8 cellular contexts compared by ENCODE assay signal in the genomic region with DNA sequence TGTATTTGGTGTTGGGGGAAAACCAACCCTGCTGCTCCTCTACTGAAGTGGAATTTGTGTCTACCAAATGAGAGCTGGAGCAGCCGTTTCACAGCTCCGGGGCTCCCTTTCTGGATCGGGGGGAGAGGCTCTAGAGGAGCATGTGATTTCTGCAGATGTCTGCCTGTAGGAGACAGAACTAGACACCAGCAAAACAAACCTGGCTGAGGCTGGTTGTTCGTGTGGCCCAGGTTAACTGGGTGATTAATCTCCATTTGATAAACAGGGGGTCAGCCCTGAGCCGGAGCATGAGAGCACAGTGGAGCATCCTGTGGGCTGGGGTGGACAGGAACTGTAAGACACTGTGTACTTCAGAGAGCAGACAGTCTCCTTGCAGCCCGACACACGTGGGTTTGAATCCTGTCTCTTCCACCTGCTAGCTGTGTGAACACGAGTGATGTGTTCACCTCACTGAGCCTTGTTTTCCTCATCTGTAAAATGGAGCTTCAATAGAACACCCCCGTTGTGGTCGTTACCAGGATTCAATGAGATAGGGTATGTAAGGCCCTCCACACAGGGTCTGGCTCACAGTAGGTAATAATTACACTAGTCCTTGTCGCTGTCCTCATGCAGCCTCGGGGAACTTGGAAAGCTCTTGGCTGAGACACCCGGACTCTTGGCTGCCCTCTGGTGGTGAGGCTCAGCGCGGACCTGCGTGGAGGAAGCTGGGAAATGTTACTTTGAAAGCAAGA. TPM values are rescaled to one million over a fixed set of nuclear protein-coding genes. Genes with fewer than 3 reads are reported as not detected.
DNase-seq lines count a peak whose midpoint lies in the region; ATAC-seq and TF ChIP-seq lines count a peak whose summit lies in the region.

No MANE protein-coding gene starts in this region.

- ATAC-seq in HG03039 (IDR thresholded peaks at IDR 0.05; ENCODE audit: unreplicated experiment) = peak; percentile 63
- ATAC-seq in HG03469 (IDR thresholded peaks at IDR 0.05; ENCODE audit: unreplicated experiment) = no peak

- no peaks in the 10 kb centered on the region for H3K79me2 ChIP-seq in OCI-LY1 (ENCODE audit: insufficient read depth, low read length)
- no peaks in the 10 kb centered on the region for H3K79me2 ChIP-seq in neural progenitor cell (ENCODE audit: low read depth)

- H3K4me1 Mint-ChIP-seq in neural progenitor cell = peaks cover 48% of the 10 kb centered on the region

- no peak for TF ChIP-seq EP300 in suprapubic skin (IDR thresholded peaks at IDR 0.05)

- H3K4me3 ChIP-seq in OCI-LY1 (ENCODE audit: low read depth, low read length, poor library complexity, severe bottlenecking) = no peak overlapping the region
- H3K4me3 ChIP-seq in neural progenitor cell = no peak overlapping the region
- H3K4me3 ChIP-seq in suprapubic skin = no peak overlapping the region

- 39% methylated on average over 16 of the region's 16 CpGs for WGBS in suprapubic skin

- H3K4me1 ChIP-seq in OCI-LY1 (ENCODE audit: insufficient read depth, low read length, severe bottlenecking) (no peaks in the 10 kb centered on the region), neural progenitor cell (no peaks in the 10 kb centered on the region), suprapubic skin (peaks cover 45% of the 10 kb centered on the region)

- no peaks in the 10 kb centered on the region for H3K9me3 ChIP-seq in OCI-LY1 (ENCODE audit: low read length)
- H3K9me3 ChIP-seq in neural progenitor cell (ENCODE audit: low read depth) = no peaks in the 10 kb centered on the region
- no peaks in the 10 kb centered on the region for H3K9me3 ChIP-seq in suprapubic skin

- H3K4me2 ChIP-seq in OCI-LY1 (ENCODE audit: low read length) (no peak overlapping the region), neural progenitor cell (no peak overlapping the region)

- no peaks in the 10 kb centered on the region for H3K36me3 Mint-ChIP-seq in neural progenitor cell

- H4K20me1 ChIP-seq in OCI-LY1 (ENCODE audit: insufficient read depth, low read length) = no peaks in the 10 kb centered on the region
- H4K20me1 ChIP-seq in neural progenitor cell (ENCODE audit: low read depth) = no peaks in the 10 kb centered on the region

- no peaks in the 10 kb centered on the region for H3F3A ChIP-seq in OCI-LY1 (ENCODE audit: insufficient read depth, low read length)
- H3F3A ChIP-seq in neural progenitor cell (ENCODE audit: low read depth) = no peaks in the 10 kb centered on the region

- H3K4me3 Mint-ChIP-seq in neural progenitor cell = no peak overlapping the region

- no peak overlapping the region for H2AFZ ChIP-seq in OCI-LY1 (ENCODE audit: low read length)
- H2AFZ ChIP-seq in neural progenitor cell (replicated peaks) = no peak overlapping the region

- H3K27me3 ChIP-seq in OCI-LY1 (ENCODE audit: insufficient read depth, low read length) (no peaks in the 10 kb centered on the region; the same call in 1 of the 2 replicates), neural progenitor cell (peaks cover 23% of the 10 kb centered on the region), suprapubic skin (no peaks in the 10 kb centered on the region)

- no peaks in the 10 kb centered on the region for H3K9me2 ChIP-seq in OCI-LY1 (ENCODE audit: low read depth, low read length)

- H3K9me3 Mint-ChIP-seq in neural progenitor cell = no peaks in the 10 kb centered on the region

- no peak overlapping the region for H3K27ac ChIP-seq in OCI-LY1 (ENCODE audit: low read depth, low read length, poor library complexity, severe bottlenecking)
- H3K27ac ChIP-seq in neural progenitor cell = no peak overlapping the region
- peak overlapping the region; percentile 31 for H3K27ac ChIP-seq in suprapubic skin

- DNase-seq in DMS 273 treated with DMSO at 0.1 percent for 48 hours (lab: John Stamatoyannopoulos, UW) (peak; percentile 44), fibroblast of peridontal ligament (ENCODE audit: extremely low read depth) (peak; percentile 48), neural progenitor cell (ENCODE audit: low spot score) (peak; percentile 75), suprapubic skin (ENCODE audit: low spot score in 2 of 2) (peak; percentile 87 to 92)
- DNase-seq in activated T-cell treated with anti-CD3 and anti-CD28 coated beads, Interleukin-2, amount 50 U/mL, for 1 hour = peak; percentile 68

- peak; percentile 91 for TF ChIP-seq CTCF in OCI-LY1 (IDR thresholded peaks at IDR 0.05; ENCODE audit: low read length)
- peak; percentile 96 for TF ChIP-seq CTCF in neural progenitor cell (IDR thresholded peaks at IDR 0.05)
- peak; percentile 74 to 93 for TF ChIP-seq CTCF in suprapubic skin (IDR thresholded peaks at IDR 0.05)

- peaks cover 7% of the 10 kb centered on the region for H3K27me3 Mint-ChIP-seq in neural progenitor cell (ENCODE audit: insufficient read depth, low read depth)

- H3K36me3 ChIP-seq in OCI-LY1 (ENCODE audit: insufficient read depth, low read length) (no peaks in the 10 kb centered on the region), neural progenitor cell (no peaks in the 10 kb centered on the region), suprapubic skin (no peaks in the 10 kb centered on the region)

- TF ChIP-seq POLR2A in suprapubic skin (IDR thresholded peaks at IDR 0.05) = no peak

- H3K9ac ChIP-seq in OCI-LY1 (ENCODE audit: low read length) = no peak overlapping the region
- H3K9ac ChIP-seq in neural progenitor cell = no peak overlapping the region

- no peak overlapping the region for H3K27ac Mint-ChIP-seq in neural progenitor cell

RNA-seq across cellular contexts. Expression of a gene that starts 12.9 kb away (rescaled TPM):
- total RNA-seq in neural progenitor cell (ENCODE audit: low replicate concordance) = 0.45 TPM in 1 of 2 replicates, not detected in the other
- total RNA-seq in suprapubic skin = 100 to 1,000 TPM; 247 to 781 (median 334) TPM

RNA-seq across cellular contexts. Expression of a gene that starts 30.1 kb away (rescaled TPM):
- not detected in 2 replicates for total RNA-seq in neural progenitor cell (ENCODE audit: low replicate concordance)
- not detected for total RNA-seq in suprapubic skin

Comparison
In these comparisons a context has a peak if more than half of its experiments do, and no peak if none do; other contexts are left out.
1. RNA of a gene that starts 12.9 kb away (total RNA-seq): 247 to 781 TPM in suprapubic skin; 0.45 TPM in neural progenitor cell; every median in the first group is over 100 times any median in the second.
2. Peak in every context shown above with its lines, with median percentiles within 50 percentile points of each other: DNase-seq and CTCF ChIP-seq.